Comparison of ENCODE assay signal across 15 cellular contexts in genomic region chr15:67186688-67187087, GRCh38.
DNase-seq lines count a peak whose midpoint lies in the region; ATAC-seq and TF ChIP-seq lines count a peak whose summit lies in the region.
"Had no signal": no experiment of that assay in that cellular context is flagged by ENCODE, and none has a peak within 500 bp of the region (broad histone marks: within the 10 kb centered on the region; RNA-seq: fewer than 3 reads in every experiment).

No MANE protein-coding gene starts in this region.

- H3K27ac Mint-ChIP-seq in endothelial cell (ENCODE audit: unreplicated experiment) (no peak overlapping the region), WTC11 (no peak overlapping the region)

- no peak overlapping the region for H2AFZ ChIP-seq in OCI-LY1 (ENCODE audit: low read length)

- H3F3A ChIP-seq in OCI-LY1 (ENCODE audit: insufficient read depth, low read length): no peaks in the 10 kb centered on the region

- H3K27me3 Mint-ChIP-seq in endothelial cell (ENCODE audit: unreplicated experiment) (peaks cover 6% of the 10 kb centered on the region), WTC11 (ENCODE audit: low read depth) (no peaks in the 10 kb centered on the region)

- TF ChIP-seq CTCF in OCI-LY1 (IDR thresholded peaks at IDR 0.05; ENCODE audit: low read length) (no peak), right atrium auricular region (IDR thresholded peaks at IDR 0.05) (no peak), endothelial cell (IDR thresholded peaks at IDR 0.05; ENCODE audit: unreplicated experiment) (no peak), WTC11 (IDR thresholded peaks at IDR 0.05) (no peak)

- no peaks in the 10 kb centered on the region for H3K9me3 Mint-ChIP-seq in endothelial cell (ENCODE audit: unreplicated experiment)
- no peaks in the 10 kb centered on the region for H3K9me3 Mint-ChIP-seq in WTC11
- H3K9me3 Mint-ChIP-seq: nephron progenitor cell had no signal

- H3K79me2 ChIP-seq in OCI-LY1 (ENCODE audit: insufficient read depth, low read length): no peaks in the 10 kb centered on the region

- H3K27me3 ChIP-seq in OCI-LY1 (ENCODE audit: insufficient read depth, low read length) (no peaks in the 10 kb centered on the region), right atrium auricular region (no peaks in the 10 kb centered on the region)

- no peaks in the 10 kb centered on the region for H4K20me1 ChIP-seq in OCI-LY1 (ENCODE audit: insufficient read depth, low read length)

- H3K9ac ChIP-seq in OCI-LY1 (ENCODE audit: low read length): no peak overlapping the region

- POLR2A ChIA-PET in WTC11 (lab: Charles Lee): interaction anchor here (0.5 to 0.6 kb wide), 2 partner anchors 25 to 26 kb away, joined by 3 to 8 read pairs; no protein-coding TSS in a partner anchor

- DNase-seq in COR-L47 (lab: John Stamatoyannopoulos, UW) (peak; percentile 13), right atrium auricular region (ENCODE audit: low spot score) (peak; percentile 57), NOMO-1 treated with DMSO at 0.1 percent for 48 hours (lab: John Stamatoyannopoulos, UW; ENCODE audit: unreplicated experiment) (no peak), endothelial cell (ENCODE audit: low spot score) (no peak), WTC11 (ENCODE audit: low spot score) (no peak)
- peak; percentile 10 for DNase-seq in stimulated activated CD8-positive, alpha-beta memory T cell treated with anti-CD3 and anti-CD28 coated beads, Interleukin-4, amount 100 ng/mL, for 48 hours
- no peak for DNase-seq in stimulated activated CD4-positive, alpha-beta T cell treated with anti-CD3 and anti-CD28 coated beads, Interleukin-15, amount 100 ng/mL, for 24 hours
- DNase-seq: Caco-2, cerebellar nuclear complex, islet precursor cell, NCI-H1048, NCI-H510A treated with DMSO at 0.1 percent for 48 hours, nephron progenitor cell had no signal

- H3K36me3 ChIP-seq in OCI-LY1 (ENCODE audit: insufficient read depth, low read length) (peaks cover 88% of the 10 kb centered on the region), right atrium auricular region (peaks cover 37% of the 10 kb centered on the region)

- no peak overlapping the region for H3K4me3 Mint-ChIP-seq in endothelial cell (ENCODE audit: unreplicated experiment)
- no peak overlapping the region for H3K4me3 Mint-ChIP-seq in WTC11
- H3K4me3 Mint-ChIP-seq: nephron progenitor cell had no signal

- H3K9me2 ChIP-seq in OCI-LY1 (ENCODE audit: low read depth, low read length): no peaks in the 10 kb centered on the region

- H3K36me3 Mint-ChIP-seq in endothelial cell (ENCODE audit: low read depth, unreplicated experiment) (peaks cover 5% of the 10 kb centered on the region), WTC11 (peaks cover 39% of the 10 kb centered on the region)

- H3K9me3 ChIP-seq in OCI-LY1 (ENCODE audit: low read length): no peaks in the 10 kb centered on the region
- H3K9me3 ChIP-seq in right atrium auricular region: no peaks in the 10 kb centered on the region
- H3K9me3 ChIP-seq: Caco-2 had no signal

- H3K4me1 ChIP-seq in OCI-LY1 (ENCODE audit: insufficient read depth, low read length, severe bottlenecking) (peaks cover 14% of the 10 kb centered on the region), right atrium auricular region (peaks cover 0 to 60% of the 10 kb centered on the region in 2 donors)

- H3K4me1 Mint-ChIP-seq in endothelial cell (ENCODE audit: unreplicated experiment) (no peaks in the 10 kb centered on the region), WTC11 (no peaks in the 10 kb centered on the region)

- H3K4me3 ChIP-seq in OCI-LY1 (ENCODE audit: low read depth, low read length, poor library complexity, severe bottlenecking): no peak overlapping the region
- no peak overlapping the region for H3K4me3 ChIP-seq in right atrium auricular region
- H3K4me3 ChIP-seq: SK-N-MC had no signal

- H3K4me2 ChIP-seq in OCI-LY1 (ENCODE audit: low read length): no peak overlapping the region

- ATAC-seq in WTC11: no peak

- H3K27ac ChIP-seq in OCI-LY1 (ENCODE audit: low read depth, low read length, poor library complexity, severe bottlenecking) (peak overlapping the region; percentile 40), right atrium auricular region (peak overlapping the region; percentile 87 to 91)

- CTCF ChIA-PET in WTC11 (lab: Charles Lee): interaction anchor here (2.2 kb wide), 1 partner anchor 240 kb away, joined by 6 read pairs; no protein-coding TSS in a partner anchor

TF ChIP-seq in WTC11, 78 proteins besides CTCF, POLR2A, EP300 and RAD21:
- no peak for TF ChIP-seq ZNF671 (CRISPR knock-in tag; IDR thresholded peaks at IDR 0.05)
- TF ChIP-seq FOXP1 (CRISPR knock-in tag; IDR thresholded peaks at IDR 0.05; ENCODE audit: borderline replicate concordance): no peak
- TF ChIP-seq JAZF1 (CRISPR knock-in tag; IDR thresholded peaks at IDR 0.05): no peak
- TF ChIP-seq FOXJ3 (CRISPR knock-in tag; IDR thresholded peaks at IDR 0.05; ENCODE audit: borderline replicate concordance): no peak

Comparison
In these comparisons a context has a peak if more than half of its experiments do, and no peak if none do; other contexts are left out.
1. DNase-seq: peak in COR-L47 (single experiment), right atrium auricular region (single experiment) and stimulated activated CD8-positive, alpha-beta memory T cell treated with anti-CD3 and anti-CD28 coated beads, Interleukin-4, amount 100 ng/mL, for 48 hours (single experiment); none in NOMO-1 treated with DMSO at 0.1 percent for 48 hours (single experiment), endothelial cell (single experiment), stimulated activated CD4-positive, alpha-beta T cell treated with anti-CD3 and anti-CD28 coated beads, Interleukin-15, amount 100 ng/mL, for 24 hours (single experiment) and WTC11 (single experiment).